In genomic region chr19:41545547-41545946, GRCh38 we compare ENCODE assay signal across 13 cellular contexts. TPM values are rescaled to one million over a fixed set of nuclear protein-coding genes. Genes with fewer than 3 reads are reported as not detected.
DNase-seq lines count a peak whose midpoint lies in the region; ATAC-seq, FAIRE-seq and TF ChIP-seq lines count a peak whose summit lies in the region.
"Had no signal": no experiment of that assay in that cellular context is flagged by ENCODE, and none has a peak within 500 bp of the region (broad histone marks: within the 10 kb centered on the region; RNA-seq: fewer than 3 reads in every experiment).

No MANE protein-coding gene starts in this region.

- H3F3A ChIP-seq in PC-3 (ENCODE audit: low read length, unreplicated experiment): no peaks in the 10 kb centered on the region

- no peaks in the 10 kb centered on the region for H3K9me3 Mint-ChIP-seq in CD4-positive, CD25-positive, alpha-beta regulatory T cell
- H3K9me3 Mint-ChIP-seq in activated B cell treated with CpG ODN at 0.5 μM for 24 hours (no peaks in the 10 kb centered on the region), HFFc6 (no peaks in the 10 kb centered on the region)

- peak overlapping the region; percentile 79 to 93 (median 89) for H3K4me3 Mint-ChIP-seq in CD4-positive, CD25-positive, alpha-beta regulatory T cell
- H3K4me3 Mint-ChIP-seq in activated B cell treated with CpG ODN at 0.5 μM for 24 hours (peak overlapping the region; percentile 84), HFFc6 (no peak overlapping the region)

- FAIRE-seq in GM19239 (lab: Jason Lieb, UNC): peak; percentile 76

- ATAC-seq in CD4-positive, CD25-positive, alpha-beta regulatory T cell (ENCODE audit: low read depth in 2 of 2): no peak
- ATAC-seq in activated B cell treated with CpG ODN at 0.5 μM for 24 hours (ENCODE audit: low read depth) (no peak), lower lobe of right lung (peak in 1 of 2 donors; percentile 45), GM21447 (IDR thresholded peaks at IDR 0.05; ENCODE audit: unreplicated experiment) (no peak), PC-3 (no peak)

- peak overlapping the region; percentile 82 for H3K27ac ChIP-seq in CD4-positive, CD25-positive, alpha-beta regulatory T cell (ENCODE audit: insufficient read depth, low read length, poor library complexity, severe bottlenecking)
- peak overlapping the region; percentile 20 for H3K27ac ChIP-seq in lower lobe of right lung
- no peak overlapping the region for H3K27ac ChIP-seq in PC-3 (ENCODE audit: low read length)
- H3K27ac ChIP-seq: SJCRH30, tibial artery had no signal

- CTCF ChIA-PET in activated B cell treated with CpG ODN at 0.5 μM for 24 hours (lab: Charles Lee) (interaction anchor here (0.9 to 5.2 kb wide), 7 partner anchors 9 to 96 kb away, joined by 3 to 60 read pairs (median 7); no protein-coding TSS in a partner anchor), PC-3 (lab: Charles Lee) (no interaction called here)

- H3K4me1 Mint-ChIP-seq in CD4-positive, CD25-positive, alpha-beta regulatory T cell: peaks cover 30 to 72% (median 59%) of the 10 kb centered on the region in 4 donors
- H3K4me1 Mint-ChIP-seq in activated B cell treated with CpG ODN at 0.5 μM for 24 hours (peaks cover 74% of the 10 kb centered on the region), HFFc6 (ENCODE audit: low read depth) (no peaks in the 10 kb centered on the region)

- H3K9ac ChIP-seq in PC-3 (ENCODE audit: low read length): no peak overlapping the region

- TF ChIP-seq CTCF in activated B cell treated with CpG ODN at 0.5 μM for 24 hours (IDR thresholded peaks at IDR 0.05) (no peak), lower lobe of right lung (IDR thresholded peaks at IDR 0.05) (no peak), HFFc6 (IDR thresholded peaks at IDR 0.05) (no peak), PC-3 (conservative IDR thresholded peaks at IDR 0.05; ENCODE audit: low read depth, low read length) (no peak)

- H3K9me3 ChIP-seq in CD4-positive, CD25-positive, alpha-beta regulatory T cell (ENCODE audit: control insufficient read depth in 2 of 2, low read length in 2 of 2): no peaks in the 10 kb centered on the region
- no peaks in the 10 kb centered on the region for H3K9me3 ChIP-seq in lower lobe of right lung
- no peaks in the 10 kb centered on the region for H3K9me3 ChIP-seq in PC-3 (ENCODE audit: low read length)
- H3K9me3 ChIP-seq: SJCRH30, tibial artery had no signal

- peak overlapping the region; percentile 89 to 100 (median 97) for H3K27ac Mint-ChIP-seq in CD4-positive, CD25-positive, alpha-beta regulatory T cell
- H3K27ac Mint-ChIP-seq in activated B cell treated with CpG ODN at 0.5 μM for 24 hours (peak overlapping the region; percentile 99), HFFc6 (no peak overlapping the region)

- peaks cover 6% of the 10 kb centered on the region for H3K36me3 Mint-ChIP-seq in CD4-positive, CD25-positive, alpha-beta regulatory T cell
- H3K36me3 Mint-ChIP-seq in activated B cell treated with CpG ODN at 0.5 μM for 24 hours (ENCODE audit: low read depth) (peaks cover 6% of the 10 kb centered on the region), HFFc6 (ENCODE audit: low read depth) (no peaks in the 10 kb centered on the region)

- POLR2A ChIA-PET in activated B cell treated with CpG ODN at 0.5 μM for 24 hours (lab: Charles Lee): interaction anchor here (0.7 to 5.1 kb wide), 13 partner anchors 9 to 282 kb away, joined by 3 to 72 read pairs (median 8); partner anchors contain the start of gene HNRNPUL1
- POLR2A ChIA-PET in PC-3 (lab: Charles Lee; ENCODE audit: unreplicated experiment): no interaction called here

- no peaks in the 10 kb centered on the region for H3K27me3 Mint-ChIP-seq in CD4-positive, CD25-positive, alpha-beta regulatory T cell
- H3K27me3 Mint-ChIP-seq in activated B cell treated with CpG ODN at 0.5 μM for 24 hours: no peaks in the 10 kb centered on the region
- H3K27me3 Mint-ChIP-seq in HFFc6 (ENCODE audit: insufficient read depth): peaks cover 35% of the 10 kb centered on the region

- peak in 1 of 3 donors; percentile 59 for DNase-seq in CD4-positive, CD25-positive, alpha-beta regulatory T cell
- DNase-seq in GM19239 (ENCODE audit: insufficient read length, low spot score) (no peak), activated B cell treated with CpG ODN at 0.5 μM for 24 hours (no peak), lower lobe of right lung (no peak), HFFc6 (no peak), PC-3 (no peak), NCI-H1417 treated with DMSO at 0.1 percent for 48 hours (lab: John Stamatoyannopoulos, UW) (no peak)
- DNase-seq: effector CD8-positive, alpha-beta T cell; NCI-H2029; SJCRH30; tibial artery had no signal

- H3K79me2 ChIP-seq in PC-3 (ENCODE audit: low read length): no peaks in the 10 kb centered on the region

- peak overlapping the region; percentile 100 for H3K4me3 ChIP-seq in CD4-positive, CD25-positive, alpha-beta regulatory T cell (ENCODE audit: low read depth, low read length)
- no peak overlapping the region for H3K4me3 ChIP-seq in lower lobe of right lung
- H3K4me3 ChIP-seq in PC-3 (ENCODE audit: low read length): no peak overlapping the region
- H3K4me3 ChIP-seq: SJCRH30, tibial artery had no signal

- H3K4me1 ChIP-seq in CD4-positive, CD25-positive, alpha-beta regulatory T cell (ENCODE audit: control insufficient read depth, insufficient read depth, low read length, poor library complexity, severe bottlenecking): peaks cover 70% of the 10 kb centered on the region
- peaks cover 37% of the 10 kb centered on the region for H3K4me1 ChIP-seq in lower lobe of right lung
- no peaks in the 10 kb centered on the region; the same call in 1 of the 2 replicates for H3K4me1 ChIP-seq in PC-3 (ENCODE audit: insufficient read depth, low read length)
- H3K4me1 ChIP-seq: tibial artery had no signal

- no peaks in the 10 kb centered on the region for H3K27me3 ChIP-seq in CD4-positive, CD25-positive, alpha-beta regulatory T cell (ENCODE audit: control insufficient read depth, insufficient read depth, low read length)
- no peaks in the 10 kb centered on the region for H3K27me3 ChIP-seq in lower lobe of right lung (ENCODE audit: low read depth)
- peaks cover 27% of the 10 kb centered on the region for H3K27me3 ChIP-seq in PC-3 (ENCODE audit: low read length)

- no peaks in the 10 kb centered on the region for H3K36me3 ChIP-seq in CD4-positive, CD25-positive, alpha-beta regulatory T cell (ENCODE audit: control insufficient read depth, insufficient read depth, low read length)
- H3K36me3 ChIP-seq in lower lobe of right lung (no peaks in the 10 kb centered on the region), PC-3 (ENCODE audit: low read depth, low read length) (no peaks in the 10 kb centered on the region)
- H3K36me3 ChIP-seq: SJCRH30, tibial artery had no signal

- no peaks in the 10 kb centered on the region for H3K9me2 ChIP-seq in PC-3 (replicated peaks; ENCODE audit: low read length)

- no peak overlapping the region for H3K4me2 ChIP-seq in PC-3 (ENCODE audit: low read length)

- no peak overlapping the region for H2AFZ ChIP-seq in PC-3 (ENCODE audit: low read length)

- no peaks in the 10 kb centered on the region for H4K20me1 ChIP-seq in PC-3 (ENCODE audit: low read length)

- no TSS peak for BruUV-seq in PC-3 (replicated peaks; lab: Mats Ljungman, UMichigan)

- intact Hi-C loops in activated B cell treated with CpG ODN at 0.5 μM for 24 hours (cut with micrococcal nuclease): loop anchor here (10.0 kb wide), 1 partner anchor 339 kb away; the partner anchor contains the start of gene ARHGEF1
- intact Hi-C loops in lower lobe of right lung (cut with DNase I): no loop called here
- intact Hi-C loops in PC-3 (cut with micrococcal nuclease): no loop called here

RNA-seq across cellular contexts. Expression of gene CEACAM21, which starts 30.4 kb away (rescaled TPM):
- 43.8 TPM for total RNA-seq in CD4-positive, CD25-positive, alpha-beta regulatory T cell
- 10 to 100 TPM; 39.1 to 58.6 (median 46.7) TPM for polyA plus RNA-seq in CD4-positive, CD25-positive, alpha-beta regulatory T cell
- total RNA-seq in activated B cell treated with CpG ODN at 0.5 μM for 24 hours (11.7 and 12.0 TPM in 2 replicates), lower lobe of right lung (28.8 TPM), PC-3 (2014; rRNA removed) (not detected in 2 replicates)
- total RNA-seq in HFFc6 (2021; fragmentation: NEBNext Ultra II Directional; extraction: Animal tissue kit (Norgen Biotek cat#: 25700)): not detected
- total RNA-seq: myocyte had no signal

Comparison
In these comparisons a context has a peak if more than half of its experiments do, and no peak if none do; other contexts are left out.
1. RNA of gene CEACAM21, which starts 30.4 kb away (total RNA-seq): 43.8 TPM in CD4-positive, CD25-positive, alpha-beta regulatory T cell (single experiment), 28.8 TPM in lower lobe of right lung (single experiment) and 11.7 to 12.0 TPM in activated B cell treated with CpG ODN at 0.5 μM for 24 hours; not detected in HFFc6 and not detected in PC-3; every median in the first group is over 10 times any median in the second.